Comparison of ENCODE assay signal across 1 cellular context in genomic region chr14:54702014-54702491, GRCh38.
TF ChIP-seq lines count a peak whose summit lies in the region.

No MANE protein-coding gene starts in this region.

TF ChIP-seq in liver, 16 proteins besides CTCF, POLR2A, EP300 and RAD21 (continued from another document):
- TF ChIP-seq ZBTB33 (IDR thresholded peaks at IDR 0.05): no peak
- TF ChIP-seq NR2F2 (IDR thresholded peaks at IDR 0.05): no peak
- TF ChIP-seq RXRA (IDR thresholded peaks at IDR 0.05): peak in 1 of 2 donors; percentile 30
- TF ChIP-seq SP1 (IDR thresholded peaks at IDR 0.05): no peak
TF ChIP-seq in liver: peak in this region for 6.
